7 cellular contexts compared by ENCODE assay signal in the genomic region with DNA sequence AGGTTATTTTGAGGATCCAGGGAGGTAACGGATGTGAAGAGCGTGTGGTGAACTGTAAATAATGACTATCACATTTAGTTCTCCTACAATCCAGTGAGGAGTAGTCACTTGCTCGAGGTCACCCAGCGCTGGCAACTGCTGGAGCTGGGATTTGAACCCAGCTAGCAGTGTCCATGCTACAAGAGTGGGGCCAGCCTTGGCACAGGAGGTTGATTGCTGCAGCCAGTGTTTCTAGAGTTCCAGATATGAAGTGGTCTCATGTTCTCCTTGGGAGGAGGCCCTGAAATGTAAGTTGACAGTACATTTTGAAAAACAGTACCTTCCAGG. TPM values are rescaled to one million over a fixed set of nuclear protein-coding genes. Genes with fewer than 3 reads are reported as not detected.
DNase-seq lines count a peak whose midpoint lies in the region; ATAC-seq and TF ChIP-seq lines count a peak whose summit lies in the region.

No MANE protein-coding gene starts in this region.

- peak overlapping the region; percentile 93 for H3K9ac ChIP-seq in HUES6 (ENCODE audit: low read length)

- H3K9me3 ChIP-seq in HUES6 (ENCODE audit: control insufficient read depth, insufficient read depth, low read depth, low read length) (no peaks in the 10 kb centered on the region), gastrocnemius medialis (no peaks in the 10 kb centered on the region)

- H3K36me3 Mint-ChIP-seq in activated naive CD4-positive, alpha-beta T cell treated with anti-CD3 and anti-CD28 coated beads, Interleukin-2, amount 50 U/mL, for 72 hours: peaks cover 27 to 29% of the 10 kb centered on the region in 2 donors

- H3K27me3 ChIP-seq in HUES6 (ENCODE audit: control insufficient read depth, insufficient read depth, low read length): 0 out of 2 replicates have a peak, but pooled peaks cover 9% of the 10 kb centered on the region
- no peaks in the 10 kb centered on the region for H3K27me3 ChIP-seq in gastrocnemius medialis

- no peak for TF ChIP-seq POLR2A in gastrocnemius medialis (IDR thresholded peaks at IDR 0.05)

- ATAC-seq in activated naive CD4-positive, alpha-beta T cell treated with anti-CD3 and anti-CD28 coated beads, Interleukin-2, amount 50 U/mL, for 72 hours: no peak
- peak in 1 of 2 donors; percentile 7 for ATAC-seq in left cardiac atrium
- peak; percentile 10 to 21 for ATAC-seq in gastrocnemius medialis

- H3K36me3 ChIP-seq in HUES6 (ENCODE audit: control insufficient read depth, insufficient read depth, low read length) (peaks cover 31% of the 10 kb centered on the region), gastrocnemius medialis (peaks cover 0 to 12% of the 10 kb centered on the region in 2 donors)

- intact Hi-C loops in left cardiac atrium (cut with DNase I): no loop called here
- intact Hi-C loops in gastrocnemius medialis (cut with DNase I; ENCODE audit: low total_unique reads): loop anchor here (1.0 to 10.0 kb wide), 5 partner anchors 31 to 664 kb away; partner anchors contain the start of genes CREB3, SPAG8 and TLN1

- peaks cover 7% of the 10 kb centered on the region; the same call in 1 of the 2 replicates for H3K4me1 ChIP-seq in HUES6 (ENCODE audit: control insufficient read depth, insufficient read depth, low read length)
- H3K4me1 ChIP-seq in gastrocnemius medialis: peaks cover 28 to 29% of the 10 kb centered on the region in 2 donors

- no peak overlapping the region for H3K27ac ChIP-seq in HUES6 (ENCODE audit: low read depth, low read length)
- H3K27ac ChIP-seq in gastrocnemius medialis: peak overlapping the region; percentile 92 to 97 (median 96)

- H3K27ac Mint-ChIP-seq in activated naive CD4-positive, alpha-beta T cell treated with anti-CD3 and anti-CD28 coated beads, Interleukin-2, amount 50 U/mL, for 72 hours: peak overlapping the region; percentile 96 to 100

- H3K4me3 ChIP-seq in HUES6 (ENCODE audit: low read depth, low read length) (peak overlapping the region; percentile 89), gastrocnemius medialis (peak overlapping the region; percentile 79 to 85 (median 82))

- no peak for TF ChIP-seq CTCF in gastrocnemius medialis (IDR thresholded peaks at IDR 0.05 in 4 of 5, conservative IDR thresholded peaks at IDR 0.05 in 1 of 5)

- DNase-seq in EL (peak; percentile 75), left cardiac atrium (peak; percentile 60), gastrocnemius medialis (peak in 1 of 2 donors; percentile 70), DMS153 (lab: John Stamatoyannopoulos, UW) (no peak), SKM-1 (lab: John Stamatoyannopoulos, UW; ENCODE audit: unreplicated experiment) (no peak)
- DNase-seq in activated naive CD4-positive, alpha-beta T cell treated with anti-CD3 and anti-CD28 coated beads, Interleukin-2, amount 50 U/mL, for 72 hours (ENCODE audit: low spot score in 2 of 2): no peak

- in situ Hi-C loops in gastrocnemius medialis (cut with MboI; ENCODE audit: low sequenced_read_pairs in 4 of 4): loop anchor here in 1 of 4 donors (25.0 kb wide), 1 partner anchor 97 kb away; a partner anchor contains a TSS

- H3K9me3 Mint-ChIP-seq in activated naive CD4-positive, alpha-beta T cell treated with anti-CD3 and anti-CD28 coated beads, Interleukin-2, amount 50 U/mL, for 72 hours: no peaks in the 10 kb centered on the region

RNA-seq across cellular contexts. Expression of gene CCDC107, which starts 0.8 kb away (rescaled TPM):
- 10 to 100 TPM; 10.2 to 24.4 TPM for total RNA-seq in activated naive CD4-positive, alpha-beta T cell treated with anti-CD3 and anti-CD28 coated beads, Interleukin-2, amount 50 U/mL, for 72 hours
- total RNA-seq in left cardiac atrium: 10 to 100 TPM; 52.3 to 70.9 TPM
- 10 to 100 TPM; 21.9 to 45.3 (median 31.5) TPM for total RNA-seq in gastrocnemius medialis

RNA-seq across cellular contexts. Expression of gene RMRP, which starts 1.0 kb away (rescaled TPM):
- 1,000 to 10,000 TPM; 3,566 to 7,483 TPM for total RNA-seq in activated naive CD4-positive, alpha-beta T cell treated with anti-CD3 and anti-CD28 coated beads, Interleukin-2, amount 50 U/mL, for 72 hours
- total RNA-seq in left cardiac atrium (over 10,000 TPM; 14,118 to 22,490 TPM), gastrocnemius medialis (100 to 1,000 TPM; 115 to 715 (median 367) TPM)

RNA-seq across cellular contexts. Expression of gene ARHGEF39, which starts 6.1 kb away (rescaled TPM):
- total RNA-seq in activated naive CD4-positive, alpha-beta T cell treated with anti-CD3 and anti-CD28 coated beads, Interleukin-2, amount 50 U/mL, for 72 hours: 10 to 100 TPM; 21.6 to 22.8 TPM
- total RNA-seq in left cardiac atrium (under 1 TPM; 0.18 to 0.84 TPM), gastrocnemius medialis (under 1 TPM in 2 of 4 donors, not detected in 2; 0.07 to 0.10 TPM)

RNA-seq across cellular contexts. Expression of gene SIT1, which starts 8.1 kb away (rescaled TPM):
- 100 to 1,000 TPM in 1 of 2 donors, 10 to 100 TPM in 1; 67.8 to 122 TPM for total RNA-seq in activated naive CD4-positive, alpha-beta T cell treated with anti-CD3 and anti-CD28 coated beads, Interleukin-2, amount 50 U/mL, for 72 hours
- total RNA-seq in left cardiac atrium (1 to 10 TPM in 1 of 2 donors, under 1 TPM in 1; 0.86 to 1.6 TPM), gastrocnemius medialis (not detected)

RNA-seq across cellular contexts. Expression of gene CA9, which starts 14.9 kb away (rescaled TPM):
- total RNA-seq in activated naive CD4-positive, alpha-beta T cell treated with anti-CD3 and anti-CD28 coated beads, Interleukin-2, amount 50 U/mL, for 72 hours: 1 to 10 TPM in 1 of 2 donors, under 1 TPM in 1; 0.73 to 1.1 TPM
- total RNA-seq in left cardiac atrium (1 to 10 TPM; 1.6 to 2.8 TPM), gastrocnemius medialis (not detected)

Comparison
In these comparisons a context has a peak if more than half of its experiments do, and no peak if none do; other contexts are left out.
1. DNase-seq: peak in EL (single experiment) and left cardiac atrium (single experiment); none in activated naive CD4-positive, alpha-beta T cell treated with anti-CD3 and anti-CD28 coated beads, Interleukin-2, amount 50 U/mL, for 72 hours (0 of 2), DMS153 (single experiment) and SKM-1 (single experiment).
2. ATAC-seq: peak in gastrocnemius medialis (2 of 2); none in activated naive CD4-positive, alpha-beta T cell treated with anti-CD3 and anti-CD28 coated beads, Interleukin-2, amount 50 U/mL, for 72 hours (0 of 2).
3. RNA of gene RMRP, which starts 1.0 kb away (total RNA-seq): 14,118 to 22,490 TPM in left cardiac atrium and 3,566 to 7,483 TPM in activated naive CD4-positive, alpha-beta T cell treated with anti-CD3 and anti-CD28 coated beads, Interleukin-2, amount 50 U/mL, for 72 hours; 115 to 715 TPM in gastrocnemius medialis; every median in the first group is over 4 times any median in the second.
4. RNA of gene ARHGEF39, which starts 6.1 kb away (total RNA-seq): 21.6 to 22.8 TPM in activated naive CD4-positive, alpha-beta T cell treated with anti-CD3 and anti-CD28 coated beads, Interleukin-2, amount 50 U/mL, for 72 hours; 0.18 to 0.84 TPM in left cardiac atrium and 0.07 to 0.10 TPM in gastrocnemius medialis; every median in the first group is over 10 times any median in the second.